In the genomic region with DNA sequence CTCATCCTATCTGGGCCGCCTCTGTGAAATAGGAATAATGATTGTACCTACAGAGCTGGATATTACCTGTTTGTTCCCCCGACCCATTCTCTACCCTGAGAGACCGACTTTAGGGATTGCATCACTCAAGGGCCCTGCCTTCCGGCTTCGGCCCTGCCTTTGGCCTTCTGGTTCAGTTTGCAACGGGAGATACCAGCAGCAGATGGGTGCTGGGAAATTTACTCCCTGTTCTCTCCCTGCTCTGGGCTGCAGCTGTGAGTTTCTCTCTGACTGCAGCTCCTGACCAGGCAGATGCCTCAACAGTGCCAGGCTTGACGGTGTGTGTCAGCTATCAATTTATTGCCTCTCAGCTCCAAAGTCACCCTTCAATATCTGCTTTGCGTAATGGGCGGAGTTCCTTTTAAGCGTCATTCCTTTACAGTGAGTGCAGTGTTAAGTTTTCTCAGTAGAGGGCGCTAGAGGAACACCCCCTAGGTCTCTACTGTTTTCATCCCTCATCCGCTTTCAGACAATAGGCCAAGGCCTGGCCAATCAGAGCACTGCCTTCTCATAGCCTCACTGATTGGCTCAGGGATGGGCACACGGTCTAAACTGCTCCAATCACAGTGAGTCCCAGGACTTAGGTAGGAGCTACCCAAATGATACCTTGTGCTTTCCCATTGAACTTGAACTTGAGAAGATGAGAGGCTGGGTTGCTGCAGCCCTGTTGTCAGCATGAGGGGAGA, we compare ENCODE assay signal across 9 cellular contexts. TPM values are rescaled to one million over a fixed set of nuclear protein-coding genes. Genes with fewer than 3 reads are reported as not detected.
DNase-seq lines count a peak whose midpoint lies in the region; ATAC-seq, FAIRE-seq and TF ChIP-seq lines count a peak whose summit lies in the region.
"Had no signal": no experiment of that assay in that cellular context is flagged by ENCODE, and none has a peak within 500 bp of the region (broad histone marks: within the 10 kb centered on the region; RNA-seq: fewer than 3 reads in every experiment).

No MANE protein-coding gene starts in this region.

- no peak for FAIRE-seq in GM12892 (lab: Jason Lieb, UNC)

- peak; percentile 62 for TF ChIP-seq CTCF in WI38 (IDR thresholded peaks at IDR 0.05; ENCODE audit: low read depth, low read length)
- peak; percentile 61 for TF ChIP-seq CTCF in foreskin fibroblast (IDR thresholded peaks at IDR 0.05; ENCODE audit: low read depth, low read length)

- TF ChIP-seq POLR2A in GM12892 (IDR thresholded peaks at IDR 0.05; ENCODE audit: low read depth, low read length): no peak

- peak; percentile 63 for ATAC-seq in HG02973 (IDR thresholded peaks at IDR 0.05; ENCODE audit: unreplicated experiment)

- no peak overlapping the region for H3K4me3 ChIP-seq in WI38 (ENCODE audit: low read depth, low read length)
- no peak overlapping the region for H3K4me3 ChIP-seq in foreskin fibroblast (ENCODE audit: low read depth in 1 of 2, low read length in 2 of 2)

- peak; percentile 46 for DNase-seq in NK-92 treated with Interleukin-12 subunit alpha and Interleukin-12 subunit beta, amount 100 ng/mL, for 24 hours (lab: John Stamatoyannopoulos, UW)
- DNase-seq in NK-92 (lab: John Stamatoyannopoulos, UW; ENCODE audit: unreplicated experiment) (no peak), NCI-H2196 (lab: John Stamatoyannopoulos, UW; ENCODE audit: unreplicated experiment) (peak; percentile 41), foreskin fibroblast (peak in 1 of 2 donors; percentile 67), pons (ENCODE audit: low spot score) (peak; percentile 25), GM12892 (ENCODE audit: insufficient read length) (no peak)

RNA-seq across cellular contexts. Expression of gene KCNG1, which starts 30.0 kb away (rescaled TPM):
- not detected for polyA plus RNA-seq in GM12892 (2012; ENCODE audit: missing spikeins)
- polyA plus RNA-seq: CD8-positive, alpha-beta memory T cell had no signal

RNA-seq across cellular contexts. Expression of gene MOCS3, which starts 34.3 kb away (rescaled TPM):
- 1.9 TPM for polyA plus RNA-seq in GM12892 (2012; ENCODE audit: missing spikeins)

RNA-seq across cellular contexts. Expression of gene DPM1, which starts 34.6 kb away (rescaled TPM):
- 90.4 TPM for polyA plus RNA-seq in GM12892 (2012; ENCODE audit: missing spikeins)

Comparison
In these comparisons a context has a peak if more than half of its experiments do, and no peak if none do; other contexts are left out.
1. DNase-seq: peak in NK-92 treated with Interleukin-12 subunit alpha and Interleukin-12 subunit beta, amount 100 ng/mL, for 24 hours (single experiment), NCI-H2196 (single experiment) and pons (single experiment); none in NK-92 (single experiment) and GM12892 (single experiment).